ENCODE assay signal across 1 cellular context in the genomic region with DNA sequence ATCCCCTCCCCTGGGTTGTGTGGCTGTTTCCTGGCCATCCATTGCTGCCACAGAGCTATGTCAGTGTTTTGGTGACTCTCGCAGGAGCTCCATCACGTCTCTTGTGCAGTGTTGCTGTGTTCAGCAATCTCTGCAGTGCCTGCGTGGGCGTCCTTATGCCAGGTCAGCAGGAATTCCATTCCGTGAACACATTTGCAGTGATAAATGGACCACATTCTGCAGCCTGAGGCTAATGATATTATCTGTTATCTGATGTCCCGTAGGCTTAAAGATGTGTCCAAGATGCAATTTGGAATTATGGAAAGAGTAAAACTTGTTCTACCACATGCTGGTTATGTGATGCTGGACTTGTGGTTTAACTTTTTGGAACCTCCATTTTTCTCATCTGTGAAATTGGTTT.
TF ChIP-seq lines count a peak whose summit lies in the region.

No MANE protein-coding gene starts in this region.

TF ChIP-seq in K562, 482 proteins besides CTCF, POLR2A, EP300 and RAD21 (continued from another document):
- TF ChIP-seq HNRNPK (IDR thresholded peaks at IDR 0.05; ENCODE audit: low read depth, low read length, poor library complexity, severe bottlenecking) (no peak), MCM2 (IDR thresholded peaks at IDR 0.05; ENCODE audit: low read depth) (no peak), SIX5 (IDR thresholded peaks at IDR 0.05; ENCODE audit: borderline replicate concordance in 1 of 2, insufficient read depth in 1 of 2, low read depth in 1 of 2, low read length in 2 of 2) (no peak), BRD9 (IDR thresholded peaks at IDR 0.05; ENCODE audit: low read depth, partially characterized antibody) (no peak), ZNF263 (CRISPR knock-in tag; IDR thresholded peaks at IDR 0.05; ENCODE audit: borderline replicate concordance) (no peak), ZNF316 (IDR thresholded peaks at IDR 0.05) (peak; percentile 23; the same call in 1 of the 2 replicates), FIP1L1 (IDR thresholded peaks at IDR 0.05; ENCODE audit: low read depth, low read length, poor library complexity, severe bottlenecking) (no peak), POLR3A (IDR thresholded peaks at IDR 0.05; ENCODE audit: borderline replicate concordance, extremely low read depth, insufficient read depth, insufficient read length) (no peak), TFAM (CRISPR knock-in tag; conservative IDR thresholded peaks at IDR 0.05) (no peak), CEBPB (tag; IDR thresholded peaks at IDR 0.05) (no peak), E2F3 (CRISPR knock-in tag; IDR thresholded peaks at IDR 0.05) (no peak), BCOR (IDR thresholded peaks at IDR 0.05) (no peak), MAFG (tag; conservative IDR thresholded peaks at IDR 0.05) (0 out of 2 replicates have a peak, but pooled peaks have one; percentile 28), C11orf30 (IDR thresholded peaks at IDR 0.05; ENCODE audit: low read depth) (0 out of 2 replicates have a peak, but pooled peaks have one; percentile 32), EGR1 (conservative IDR thresholded peaks at IDR 0.05) (peak; percentile 55; the same call in 1 of the 2 replicates), ARHGAP35 (IDR thresholded peaks at IDR 0.05; ENCODE audit: partially characterized antibody) (no peak)
- TF ChIP-seq, protein P1, sequence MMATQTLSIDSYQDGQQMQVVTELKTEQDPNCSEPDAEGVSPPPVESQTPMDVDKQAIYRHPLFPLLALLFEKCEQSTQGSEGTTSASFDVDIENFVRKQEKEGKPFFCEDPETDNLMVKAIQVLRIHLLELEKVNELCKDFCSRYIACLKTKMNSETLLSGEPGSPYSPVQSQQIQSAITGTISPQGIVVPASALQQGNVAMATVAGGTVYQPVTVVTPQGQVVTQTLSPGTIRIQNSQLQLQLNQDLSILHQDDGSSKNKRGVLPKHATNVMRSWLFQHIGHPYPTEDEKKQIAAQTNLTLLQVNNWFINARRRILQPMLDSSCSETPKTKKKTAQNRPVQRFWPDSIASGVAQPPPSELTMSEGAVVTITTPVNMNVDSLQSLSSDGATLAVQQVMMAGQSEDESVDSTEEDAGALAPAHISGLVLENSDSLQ (IDR thresholded peaks at IDR 0.05): no peak
- TF ChIP-seq, protein P2, sequence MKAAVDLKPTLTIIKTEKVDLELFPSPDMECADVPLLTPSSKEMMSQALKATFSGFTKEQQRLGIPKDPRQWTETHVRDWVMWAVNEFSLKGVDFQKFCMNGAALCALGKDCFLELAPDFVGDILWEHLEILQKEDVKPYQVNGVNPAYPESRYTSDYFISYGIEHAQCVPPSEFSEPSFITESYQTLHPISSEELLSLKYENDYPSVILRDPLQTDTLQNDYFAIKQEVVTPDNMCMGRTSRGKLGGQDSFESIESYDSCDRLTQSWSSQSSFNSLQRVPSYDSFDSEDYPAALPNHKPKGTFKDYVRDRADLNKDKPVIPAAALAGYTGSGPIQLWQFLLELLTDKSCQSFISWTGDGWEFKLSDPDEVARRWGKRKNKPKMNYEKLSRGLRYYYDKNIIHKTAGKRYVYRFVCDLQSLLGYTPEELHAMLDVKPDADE (conservative IDR thresholded peaks at IDR 0.05; ENCODE audit: control insufficient read depth, low read depth, low read length): no peak
- TF ChIP-seq, protein P3, sequence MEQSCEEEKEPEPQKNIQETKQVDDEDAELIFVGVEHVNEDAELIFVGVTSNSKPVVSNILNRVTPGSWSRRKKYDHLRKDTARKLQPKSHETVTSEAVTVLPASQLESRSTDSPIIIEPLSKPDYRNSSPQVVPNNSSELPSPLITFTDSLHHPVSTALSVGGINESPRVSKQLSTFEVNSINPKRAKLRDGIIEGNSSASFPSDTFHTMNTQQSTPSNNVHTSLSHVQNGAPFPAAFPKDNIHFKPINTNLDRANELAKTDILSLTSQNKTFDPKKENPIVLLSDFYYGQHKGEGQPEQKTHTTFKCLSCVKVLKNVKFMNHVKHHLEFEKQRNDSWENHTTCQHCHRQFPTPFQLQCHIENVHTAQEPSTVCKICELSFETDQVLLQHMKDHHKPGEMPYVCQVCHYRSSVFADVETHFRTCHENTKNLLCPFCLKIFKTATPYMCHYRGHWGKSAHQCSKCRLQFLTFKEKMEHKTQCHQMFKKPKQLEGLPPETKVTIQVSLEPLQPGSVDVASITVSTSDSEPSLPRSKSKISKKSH (CRISPR knock-in tag; IDR thresholded peaks at IDR 0.05): no peak
- TF ChIP-seq, protein P4, sequence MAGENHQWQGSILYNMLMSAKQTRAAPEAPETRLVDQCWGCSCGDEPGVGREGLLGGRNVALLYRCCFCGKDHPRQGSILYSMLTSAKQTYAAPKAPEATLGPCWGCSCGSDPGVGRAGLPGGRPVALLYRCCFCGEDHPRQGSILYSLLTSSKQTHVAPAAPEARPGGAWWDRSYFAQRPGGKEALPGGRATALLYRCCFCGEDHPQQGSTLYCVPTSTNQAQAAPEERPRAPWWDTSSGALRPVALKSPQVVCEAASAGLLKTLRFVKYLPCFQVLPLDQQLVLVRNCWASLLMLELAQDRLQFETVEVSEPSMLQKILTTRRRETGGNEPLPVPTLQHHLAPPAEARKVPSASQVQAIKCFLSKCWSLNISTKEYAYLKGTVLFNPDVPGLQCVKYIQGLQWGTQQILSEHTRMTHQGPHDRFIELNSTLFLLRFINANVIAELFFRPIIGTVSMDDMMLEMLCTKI (IDR thresholded peaks at IDR 0.05; ENCODE audit: partially characterized antibody): no peak
- TF ChIP-seq, protein P5, sequence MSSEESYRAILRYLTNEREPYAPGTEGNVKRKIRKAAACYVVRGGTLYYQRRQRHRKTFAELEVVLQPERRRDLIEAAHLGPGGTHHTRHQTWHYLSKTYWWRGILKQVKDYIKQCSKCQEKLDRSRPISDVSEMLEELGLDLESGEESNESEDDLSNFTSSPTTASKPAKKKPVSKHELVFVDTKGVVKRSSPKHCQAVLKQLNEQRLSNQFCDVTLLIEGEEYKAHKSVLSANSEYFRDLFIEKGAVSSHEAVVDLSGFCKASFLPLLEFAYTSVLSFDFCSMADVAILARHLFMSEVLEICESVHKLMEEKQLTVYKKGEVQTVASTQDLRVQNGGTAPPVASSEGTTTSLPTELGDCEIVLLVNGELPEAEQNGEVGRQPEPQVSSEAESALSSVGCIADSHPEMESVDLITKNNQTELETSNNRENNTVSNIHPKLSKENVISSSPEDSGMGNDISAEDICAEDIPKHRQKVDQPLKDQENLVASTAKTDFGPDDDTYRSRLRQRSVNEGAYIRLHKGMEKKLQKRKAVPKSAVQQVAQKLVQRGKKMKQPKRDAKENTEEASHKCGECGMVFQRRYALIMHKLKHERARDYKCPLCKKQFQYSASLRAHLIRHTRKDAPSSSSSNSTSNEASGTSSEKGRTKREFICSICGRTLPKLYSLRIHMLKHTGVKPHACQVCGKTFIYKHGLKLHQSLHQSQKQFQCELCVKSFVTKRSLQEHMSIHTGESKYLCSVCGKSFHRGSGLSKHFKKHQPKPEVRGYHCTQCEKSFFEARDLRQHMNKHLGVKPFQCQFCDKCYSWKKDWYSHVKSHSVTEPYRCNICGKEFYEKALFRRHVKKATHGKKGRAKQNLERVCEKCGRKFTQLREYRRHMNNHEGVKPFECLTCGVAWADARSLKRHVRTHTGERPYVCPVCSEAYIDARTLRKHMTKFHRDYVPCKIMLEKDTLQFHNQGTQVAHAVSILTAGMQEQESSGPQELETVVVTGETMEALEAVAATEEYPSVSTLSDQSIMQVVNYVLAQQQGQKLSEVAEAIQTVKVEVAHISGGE (CRISPR knock-in tag; IDR thresholded peaks at IDR 0.05): no peak
- TF ChIP-seq, protein P6, sequence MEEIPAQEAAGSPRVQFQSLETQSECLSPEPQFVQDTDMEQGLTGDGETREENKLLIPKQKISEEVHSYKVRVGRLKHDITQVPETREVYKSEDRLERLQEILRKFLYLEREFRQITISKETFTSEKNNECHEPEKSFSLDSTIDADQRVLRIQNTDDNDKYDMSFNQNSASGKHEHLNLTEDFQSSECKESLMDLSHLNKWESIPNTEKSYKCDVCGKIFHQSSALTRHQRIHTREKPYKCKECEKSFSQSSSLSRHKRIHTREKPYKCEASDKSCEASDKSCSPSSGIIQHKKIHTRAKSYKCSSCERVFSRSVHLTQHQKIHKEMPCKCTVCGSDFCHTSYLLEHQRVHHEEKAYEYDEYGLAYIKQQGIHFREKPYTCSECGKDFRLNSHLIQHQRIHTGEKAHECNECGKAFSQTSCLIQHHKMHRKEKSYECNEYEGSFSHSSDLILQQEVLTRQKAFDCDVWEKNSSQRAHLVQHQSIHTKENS (CRISPR knock-in tag; IDR thresholded peaks at IDR 0.05): no peak
TF ChIP-seq in K562: peak in this region for 4.
